Comparison of ENCODE assay signal across 9 cellular contexts in genomic region chr4:91064157-91064853, GRCh38.
DNase-seq lines count a peak whose midpoint lies in the region; ATAC-seq lines count a peak whose summit lies in the region.
"Had no signal": no experiment of that assay in that cellular context is flagged by ENCODE, and none has a peak within 500 bp of the region (broad histone marks: within the 10 kb centered on the region; RNA-seq: fewer than 3 reads in every experiment).

No MANE protein-coding gene starts in this region.

- DNase-seq in CD1c-positive myeloid dendritic cell (ENCODE audit: extremely low spot score) (peak; percentile 7), NCI-H1092 treated with DMSO at 0.1 percent for 48 hours (lab: John Stamatoyannopoulos, UW) (peak; percentile 89), SK-N-MC (ENCODE audit: low read depth, low spot score) (peak; percentile 100), iris pigment epithelial cell (ENCODE audit: low read depth) (peak; percentile 54), germinal center (ENCODE audit: low spot score) (no peak)

- no peaks in the 10 kb centered on the region for H3K36me3 ChIP-seq in SK-N-MC (ENCODE audit: insufficient read depth, low read length)

- ATAC-seq in GM21360 (IDR thresholded peaks at IDR 0.05; ENCODE audit: unreplicated experiment) (no peak), GM18520 (IDR thresholded peaks at IDR 0.05; ENCODE audit: unreplicated experiment) (no peak), HG03196 (IDR thresholded peaks at IDR 0.05; ENCODE audit: unreplicated experiment) (no peak)

- no peaks in the 10 kb centered on the region for H3K9me3 ChIP-seq in SK-N-MC (ENCODE audit: low read depth, low read length)

- H3K9ac ChIP-seq in SK-N-MC (ENCODE audit: insufficient read length) = peak overlapping the region; percentile 29

- H3K27ac ChIP-seq in SK-N-MC = peak overlapping the region; percentile 92
- H3K27ac ChIP-seq: C4-2B had no signal

- peak overlapping the region; percentile 69 for H3K4me3 ChIP-seq in SK-N-MC
